In the genomic region with DNA sequence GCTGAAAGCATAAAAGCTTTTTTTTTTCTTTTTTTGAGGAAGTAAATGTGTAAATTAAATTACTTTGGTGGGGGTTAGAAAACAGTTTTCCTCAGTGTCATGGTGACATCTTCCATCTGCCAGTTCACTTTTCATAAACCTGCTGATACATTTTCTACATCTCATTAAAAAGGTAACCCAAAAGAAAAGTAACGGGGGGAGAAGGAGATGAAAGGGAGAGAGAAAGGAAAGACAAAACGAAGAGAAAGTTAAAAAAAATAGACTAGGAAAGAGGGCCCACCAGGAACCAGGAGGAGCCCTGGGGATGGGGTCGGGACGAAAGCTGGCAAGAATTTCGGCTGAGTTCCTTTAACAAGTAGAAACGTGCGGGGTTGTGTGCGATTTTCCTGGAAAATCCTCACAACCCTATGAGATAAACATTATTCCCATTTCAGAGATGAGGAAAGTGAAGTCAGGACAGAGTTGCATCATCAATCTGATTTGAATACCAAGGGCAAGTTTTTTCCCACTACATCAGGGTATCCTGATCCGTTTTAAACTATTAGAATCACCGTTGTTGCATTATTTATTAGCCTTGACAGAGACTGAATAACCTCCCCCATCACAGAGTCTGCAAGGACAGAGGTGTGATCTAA, we compare ENCODE assay signal across 9 cellular contexts. TPM values are rescaled to one million over a fixed set of nuclear protein-coding genes. Genes with fewer than 3 reads are reported as not detected.
A peak's percentile ranks its signal among the peaks of the same experiment; 100 is the strongest.
DNase-seq lines count a peak whose midpoint lies in the region; ATAC-seq and TF ChIP-seq lines count a peak whose summit lies in the region.
"Had no signal": no experiment of that assay in that cellular context is flagged by ENCODE, and none has a peak within 500 bp of the region (broad histone marks: within the 10 kb centered on the region; RNA-seq: fewer than 3 reads in every experiment).

No MANE protein-coding gene starts in this region.

- H3K27me3 ChIP-seq in heart right ventricle: peaks cover 0 to 3% (median 0%) of the 10 kb centered on the region in 7 donors
- no peaks in the 10 kb centered on the region for H3K27me3 ChIP-seq in muscle layer of colon (ENCODE audit: control insufficient read depth in 1 of 2, insufficient read depth in 2 of 2, low read length in 2 of 2)

- WGBS in heart right ventricle, 2 donors: 92 to 95% methylated on average over 10 of the region's 10 CpGs
- WGBS in urinary bladder: 88% methylated on average over 10 of the region's 10 CpGs

- H3K4me1 ChIP-seq in heart right ventricle (peaks cover 0 to 26% (median 10%) of the 10 kb centered on the region in 9 donors), muscle layer of colon (ENCODE audit: insufficient read depth, low read length) (peaks cover 57% of the 10 kb centered on the region), urinary bladder (ENCODE audit: insufficient read depth) (no peaks in the 10 kb centered on the region)

- DNase-seq in heart right ventricle (no peak), Right ventricle myocardium inferior (ENCODE audit: missing footprints) (no peak), coronary artery (ENCODE audit: low spot score) (no peak), COLO668 (lab: John Stamatoyannopoulos, UW; ENCODE audit: unreplicated experiment) (no peak), NK-92 (lab: John Stamatoyannopoulos, UW; ENCODE audit: unreplicated experiment) (no peak)
- DNase-seq: DND-41 had no signal

- H3K36me3 ChIP-seq in heart right ventricle (no peaks in the 10 kb centered on the region), muscle layer of colon (ENCODE audit: insufficient read depth, low read length) (no peaks in the 10 kb centered on the region), urinary bladder (ENCODE audit: insufficient read depth) (no peaks in the 10 kb centered on the region)

- TF ChIP-seq CTCF in heart right ventricle (IDR thresholded peaks at IDR 0.05) (no peak), coronary artery (IDR thresholded peaks at IDR 0.05) (no peak)

- H3K27ac ChIP-seq in heart right ventricle (peak overlapping the region in 2 of 10 donors; percentile 25 to 63), coronary artery (peak overlapping the region; percentile 3 to 81), muscle layer of colon (ENCODE audit: low read depth, low read length) (peak overlapping the region; percentile 53), urinary bladder (ENCODE audit: low read depth) (no peak overlapping the region)

- peak overlapping the region in 9 of 10 donors; percentile 33 to 73 (median 60) for H3K4me3 ChIP-seq in heart right ventricle
- peak overlapping the region; percentile 77 for H3K4me3 ChIP-seq in coronary artery
- H3K4me3 ChIP-seq in muscle layer of colon (ENCODE audit: low read depth in 1 of 2, low read length in 2 of 2): peak overlapping the region; percentile 3 to 60
- peak overlapping the region; percentile 31 for H3K4me3 ChIP-seq in urinary bladder (ENCODE audit: low read depth, low read length)

- H3K9me3 ChIP-seq in heart right ventricle (no peaks in the 10 kb centered on the region), muscle layer of colon (ENCODE audit: low read length) (no peaks in the 10 kb centered on the region)

- intact Hi-C loops in heart right ventricle (cut with DNase I) (loop anchor here in 5 of 10 donors (5.0 to 10.0 kb wide), 4 partner anchors 88 to 145 kb away; a partner anchor contains a TSS), Right ventricle myocardium inferior (cut with DNase I) (no loop called here)

- peak overlapping the region; percentile 25 for H3K9ac ChIP-seq in muscle layer of colon (ENCODE audit: low read length)

- no peak for ATAC-seq in heart right ventricle
- no peak for ATAC-seq in Right ventricle myocardium inferior
- ATAC-seq in HG02938 (IDR thresholded peaks at IDR 0.05; ENCODE audit: unreplicated experiment): no peak

RNA-seq across cellular contexts. Expression of a gene that starts 53.4 kb away (rescaled TPM):
- 10 to 100 TPM; 39.4 to 97.8 (median 59.8) TPM for total RNA-seq in heart right ventricle
- polyA plus RNA-seq in heart right ventricle: 10 to 100 TPM; 21.2 to 42.5 TPM
- 56.2 TPM for total RNA-seq in Right ventricle myocardium inferior
- total RNA-seq in urinary bladder: 23.6 TPM
- polyA plus RNA-seq in urinary bladder: 160 TPM
